2 cellular contexts compared by ENCODE assay signal in genomic region chr22:37214431-37215025, GRCh38.
TF ChIP-seq lines count a peak whose summit lies in the region.

No MANE protein-coding gene starts in this region.

TF ChIP-seq in HepG2, 621 proteins besides CTCF, POLR2A, EP300 and RAD21 (continues in another document):
- no peak for TF ChIP-seq E2F2 (CRISPR knock-in tag; IDR thresholded peaks at IDR 0.05; ENCODE audit: borderline replicate concordance)
- no peak for TF ChIP-seq ZSCAN5A (CRISPR knock-in tag; IDR thresholded peaks at IDR 0.05; ENCODE audit: borderline replicate concordance)
- no peak for TF ChIP-seq FOXK2 (IDR thresholded peaks at IDR 0.05)
- TF ChIP-seq ZMYM2 (CRISPR knock-in tag; IDR thresholded peaks at IDR 0.05), result no peak
- TF ChIP-seq CREM (IDR thresholded peaks at IDR 0.05), result no peak
- TF ChIP-seq CREM (CRISPR knock-in tag; IDR thresholded peaks at IDR 0.05), result no peak
- TF ChIP-seq CCAR2 (optimal IDR thresholded peaks at IDR 0.05; ENCODE audit: low read depth, low read length), result no peak
- no peak for TF ChIP-seq MBD4 (IDR thresholded peaks at IDR 0.05; ENCODE audit: borderline replicate concordance, low read length)
- TF ChIP-seq, protein P1, sequence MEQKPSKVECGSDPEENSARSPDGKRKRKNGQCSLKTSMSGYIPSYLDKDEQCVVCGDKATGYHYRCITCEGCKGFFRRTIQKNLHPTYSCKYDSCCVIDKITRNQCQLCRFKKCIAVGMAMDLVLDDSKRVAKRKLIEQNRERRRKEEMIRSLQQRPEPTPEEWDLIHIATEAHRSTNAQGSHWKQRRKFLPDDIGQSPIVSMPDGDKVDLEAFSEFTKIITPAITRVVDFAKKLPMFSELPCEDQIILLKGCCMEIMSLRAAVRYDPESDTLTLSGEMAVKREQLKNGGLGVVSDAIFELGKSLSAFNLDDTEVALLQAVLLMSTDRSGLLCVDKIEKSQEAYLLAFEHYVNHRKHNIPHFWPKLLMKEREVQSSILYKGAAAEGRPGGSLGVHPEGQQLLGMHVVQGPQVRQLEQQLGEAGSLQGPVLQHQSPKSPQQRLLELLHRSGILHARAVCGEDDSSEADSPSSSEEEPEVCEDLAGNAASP (CRISPR knock-in tag; IDR thresholded peaks at IDR 0.05; ENCODE audit: borderline replicate concordance), result no peak
- no peak for TF ChIP-seq ZSCAN21 (CRISPR knock-in tag; IDR thresholded peaks at IDR 0.05; ENCODE audit: borderline replicate concordance)
- TF ChIP-seq IRF1 (CRISPR knock-in tag; IDR thresholded peaks at IDR 0.05; ENCODE audit: low read depth), result no peak
- TF ChIP-seq, protein P2, sequence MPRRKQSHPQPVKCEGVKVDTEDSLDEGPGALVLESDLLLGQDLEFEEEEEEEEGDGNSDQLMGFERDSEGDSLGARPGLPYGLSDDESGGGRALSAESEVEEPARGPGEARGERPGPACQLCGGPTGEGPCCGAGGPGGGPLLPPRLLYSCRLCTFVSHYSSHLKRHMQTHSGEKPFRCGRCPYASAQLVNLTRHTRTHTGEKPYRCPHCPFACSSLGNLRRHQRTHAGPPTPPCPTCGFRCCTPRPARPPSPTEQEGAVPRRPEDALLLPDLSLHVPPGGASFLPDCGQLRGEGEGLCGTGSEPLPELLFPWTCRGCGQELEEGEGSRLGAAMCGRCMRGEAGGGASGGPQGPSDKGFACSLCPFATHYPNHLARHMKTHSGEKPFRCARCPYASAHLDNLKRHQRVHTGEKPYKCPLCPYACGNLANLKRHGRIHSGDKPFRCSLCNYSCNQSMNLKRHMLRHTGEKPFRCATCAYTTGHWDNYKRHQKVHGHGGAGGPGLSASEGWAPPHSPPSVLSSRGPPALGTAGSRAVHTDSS (CRISPR knock-in tag; conservative IDR thresholded peaks at IDR 0.05), result no peak
- no peak for TF ChIP-seq ZNF776 (CRISPR knock-in tag; IDR thresholded peaks at IDR 0.05)
- TF ChIP-seq MIER3 (CRISPR knock-in tag; IDR thresholded peaks at IDR 0.05; ENCODE audit: borderline replicate concordance), result no peak
- no peak for TF ChIP-seq ZHX1 (CRISPR knock-in tag; IDR thresholded peaks at IDR 0.05; ENCODE audit: low read depth)
- no peak for TF ChIP-seq NFIB (CRISPR knock-in tag; IDR thresholded peaks at IDR 0.05; ENCODE audit: borderline replicate concordance)
- no peak for TF ChIP-seq ZBTB37 (CRISPR knock-in tag; IDR thresholded peaks at IDR 0.05)
- no peak for TF ChIP-seq NCOR1 (IDR thresholded peaks at IDR 0.05; ENCODE audit: borderline replicate concordance, low read length)

TF ChIP-seq in WTC11, 78 proteins besides CTCF, POLR2A, EP300 and RAD21:
- TF ChIP-seq, protein P3, sequence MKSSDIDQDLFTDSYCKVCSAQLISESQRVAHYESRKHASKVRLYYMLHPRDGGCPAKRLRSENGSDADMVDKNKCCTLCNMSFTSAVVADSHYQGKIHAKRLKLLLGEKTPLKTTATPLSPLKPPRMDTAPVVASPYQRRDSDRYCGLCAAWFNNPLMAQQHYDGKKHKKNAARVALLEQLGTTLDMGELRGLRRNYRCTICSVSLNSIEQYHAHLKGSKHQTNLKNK (CRISPR knock-in tag; IDR thresholded peaks at IDR 0.05), result no peak
- no peak for TF ChIP-seq GRHL2 (CRISPR knock-in tag; IDR thresholded peaks at IDR 0.05; ENCODE audit: insufficient replicate concordance, severe bottlenecking)
- no peak for TF ChIP-seq ETV6 (CRISPR knock-in tag; IDR thresholded peaks at IDR 0.05)
- no peak for TF ChIP-seq FOXP1 (CRISPR knock-in tag; IDR thresholded peaks at IDR 0.05; ENCODE audit: borderline replicate concordance)
- TF ChIP-seq, protein P4, sequence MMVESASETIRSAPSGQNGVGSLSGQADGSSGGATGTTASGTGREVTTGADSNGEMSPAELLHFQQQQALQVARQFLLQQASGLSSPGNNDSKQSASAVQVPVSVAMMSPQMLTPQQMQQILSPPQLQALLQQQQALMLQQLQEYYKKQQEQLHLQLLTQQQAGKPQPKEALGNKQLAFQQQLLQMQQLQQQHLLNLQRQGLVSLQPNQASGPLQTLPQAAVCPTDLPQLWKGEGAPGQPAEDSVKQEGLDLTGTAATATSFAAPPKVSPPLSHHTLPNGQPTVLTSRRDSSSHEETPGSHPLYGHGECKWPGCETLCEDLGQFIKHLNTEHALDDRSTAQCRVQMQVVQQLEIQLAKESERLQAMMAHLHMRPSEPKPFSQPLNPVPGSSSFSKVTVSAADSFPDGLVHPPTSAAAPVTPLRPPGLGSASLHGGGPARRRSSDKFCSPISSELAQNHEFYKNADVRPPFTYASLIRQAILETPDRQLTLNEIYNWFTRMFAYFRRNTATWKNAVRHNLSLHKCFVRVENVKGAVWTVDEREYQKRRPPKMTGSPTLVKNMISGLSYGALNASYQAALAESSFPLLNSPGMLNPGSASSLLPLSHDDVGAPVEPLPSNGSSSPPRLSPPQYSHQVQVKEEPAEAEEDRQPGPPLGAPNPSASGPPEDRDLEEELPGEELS (CRISPR knock-in tag; IDR thresholded peaks at IDR 0.05), result no peak
- no peak for TF ChIP-seq ZNF263 (CRISPR knock-in tag; IDR thresholded peaks at IDR 0.05; ENCODE audit: low read depth)
